Comparison of ENCODE assay signal across 8 cellular contexts in genomic region chr11:1309498-1310314, GRCh38. TPM values are rescaled to one million over a fixed set of nuclear protein-coding genes. Genes with fewer than 3 reads are reported as not detected.
DNase-seq lines count a peak whose midpoint lies in the region; ATAC-seq and TF ChIP-seq lines count a peak whose summit lies in the region.

TSS of gene TOLLIP (minus strand) at chr11:1309632. CDS start at chr11:1309498, 134 bp downstream.

- H3K27me3 ChIP-seq in BJ (ENCODE audit: control insufficient read depth, insufficient read depth, low read length) = no peaks in the 10 kb centered on the region
- no peaks in the 10 kb centered on the region for H3K27me3 ChIP-seq in layer of hippocampus (ENCODE audit: control insufficient read depth, insufficient read depth, low read length)

- ATAC-seq in HG03439 (IDR thresholded peaks at IDR 0.05; ENCODE audit: unreplicated experiment) = peak; percentile 70

- CTCF ChIA-PET in BJ (lab: Yijun Ruan, JAX) = interaction anchor here (0.6 to 1.7 kb wide), 3 partner anchors 10 to 563 kb away, joined by 3 to 5 read pairs (median 3); no protein-coding TSS in a partner anchor

- POLR2A ChIA-PET in BJ (lab: Charles Lee) = no interaction called here

- H3K27ac ChIP-seq in cingulate gyrus (ENCODE audit: low read depth, low read length) = peak within 1 kb of the TSS; percentile 96
- H3K27ac ChIP-seq in layer of hippocampus (ENCODE audit: low read depth, low read length) = peak within 1 kb of the TSS; percentile 97

- peak within 1 kb of the TSS; percentile 79 for H3K4me3 ChIP-seq in BJ (ENCODE audit: low read depth, low read length)

- H3K36me3 ChIP-seq in BJ (ENCODE audit: control insufficient read depth, insufficient read depth, low read length) = peaks cover 7% of the 10 kb centered on the region

- peak; percentile 37 for TF ChIP-seq CTCF in BJ (IDR thresholded peaks at IDR 0.05; ENCODE audit: insufficient read depth, low read depth, low read length)

- DNase-seq in BJ (ENCODE audit: low read depth) (peak; percentile 32), GM19238 (ENCODE audit: insufficient read length, low spot score) (peak; percentile 100), NCI-H510A treated with DMSO at 0.1 percent for 48 hours (lab: John Stamatoyannopoulos, UW) (peak; percentile 52)
- peak; percentile 96 to 98 for DNase-seq in activated CD4-positive, alpha-beta T cell treated with anti-CD3 and anti-CD28 coated beads for 4 hours
- DNase-seq in stimulated activated CD4-positive, alpha-beta T cell treated with anti-CD3 and anti-CD28 coated beads, Interleukin-1b, Interleukin-23, amount 100 ng/mL, for 24 hours (ENCODE audit: low read depth in 4 of 4, low spot score in 1 of 4) = peak; percentile 90 to 95 (median 93)

RNA-seq across cellular contexts. Expression of gene TOLLIP, which starts in this region (rescaled TPM):
- 19.7 and 38.3 TPM in 2 replicates for polyA plus RNA-seq in BJ (2011; rRNA removed)
- 26.9 and 32.3 TPM in 2 replicates for polyA minus RNA-seq in BJ (2011; rRNA and poly(A)+ RNA removed)

Comparison
In these comparisons a context has a peak if more than half of its experiments do, and no peak if none do; other contexts are left out.
1. Peak in every context shown above with its lines: DNase-seq, ATAC-seq, H3K4me3 ChIP-seq and H3K27ac ChIP-seq.
2. DNase-seq: peak in every context shown above with its lines; median percentile 100 in GM19238; 97 in activated CD4-positive, alpha-beta T cell treated with anti-CD3 and anti-CD28 coated beads for 4 hours; 93 in stimulated activated CD4-positive, alpha-beta T cell treated with anti-CD3 and anti-CD28 coated beads, Interleukin-1b, Interleukin-23, amount 100 ng/mL, for 24 hours; 52 in NCI-H510A treated with DMSO at 0.1 percent for 48 hours; 32 in BJ.